In the genomic region with DNA sequence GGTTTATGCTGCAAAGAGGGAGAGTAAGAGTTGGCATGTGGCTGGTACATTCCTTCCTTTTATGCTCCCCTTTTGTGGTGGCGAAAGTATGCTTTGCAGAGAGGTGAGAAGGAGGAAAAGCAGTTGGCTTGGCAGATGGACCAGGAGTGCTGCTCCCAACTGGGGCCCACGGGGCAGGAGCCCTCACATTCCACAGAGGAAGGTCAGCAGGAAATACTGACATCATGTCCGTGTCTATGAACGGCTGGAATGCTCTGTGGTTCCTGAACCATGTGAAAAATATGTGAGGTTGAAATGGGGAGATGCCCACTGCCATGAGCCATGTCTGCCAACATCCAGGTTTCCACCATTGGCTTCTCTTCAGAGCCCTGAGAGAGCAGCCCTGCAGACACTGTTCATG, we compare ENCODE assay signal across 11 cellular contexts. TPM values are rescaled to one million over a fixed set of nuclear protein-coding genes. Genes with fewer than 3 reads are reported as not detected.
DNase-seq lines count a peak whose midpoint lies in the region; ATAC-seq, FAIRE-seq and TF ChIP-seq lines count a peak whose summit lies in the region.
"Had no signal": no experiment of that assay in that cellular context is flagged by ENCODE, and none has a peak within 500 bp of the region (broad histone marks: within the 10 kb centered on the region; RNA-seq: fewer than 3 reads in every experiment).

No MANE protein-coding gene starts in this region.

- POLR2A ChIA-PET in HepG2 (lab: Yijun Ruan, JAX): no interaction called here

- H3K9ac ChIP-seq in HepG2 (ENCODE audit: insufficient read depth, low read depth, low read length) (no peak overlapping the region), keratinocyte (ENCODE audit: control insufficient read depth, extremely low read depth, insufficient read depth, low read length) (peak overlapping the region; percentile 52)

- no peak for TF ChIP-seq RAD21 in HepG2 (CRISPR knock-in tag; IDR thresholded peaks at IDR 0.05)

- dilution Hi-C loops in keratinocyte (cut with MboI; ENCODE audit: extremely low pct_ligation_motif_present, low sequenced_read_pairs): no loop called here

- no peak for TF ChIP-seq POLR2A in HepG2 (IDR thresholded peaks at IDR 0.05; ENCODE audit: insufficient read depth in 1 of 2, low read depth in 2 of 2, low read length in 2 of 2)
- no peak for TF ChIP-seq POLR2A in right lobe of liver (IDR thresholded peaks at IDR 0.05)

- in situ Hi-C loops in HepG2 (cut with HindIII; ENCODE audit: extremely low pct_ligation_motif_present, low pct_unique_long_range_greater_than_20kb) (no loop called here), astrocyte of the spinal cord (cut with HindIII; ENCODE audit: low sequenced_read_pairs) (no loop called here)

- TF ChIP-seq CTCF in HepG2 (CRISPR knock-in tag; IDR thresholded peaks at IDR 0.05) (no peak), right lobe of liver (IDR thresholded peaks at IDR 0.05) (no peak), astrocyte of the spinal cord (IDR thresholded peaks at IDR 0.05; ENCODE audit: low read depth, low read length) (no peak), keratinocyte (optimal IDR thresholded peaks at IDR 0.05 in 1 of 3, IDR thresholded peaks at IDR 0.05 in 1 of 3, conservative IDR thresholded peaks at IDR 0.05 in 1 of 3; ENCODE audit: extremely low read depth in 1 of 3, insufficient read depth in 2 of 3, low read length in 3 of 3) (no peak)

- FAIRE-seq in HepG2 (lab: Jason Lieb, UNC) (no peak), keratinocyte (lab: Jason Lieb, UNC) (peak; percentile 100)

- H3K36me3 ChIP-seq in HepG2 (replicated peaks in 1 of 2; ENCODE audit: control insufficient read depth in 1 of 2, insufficient read depth in 2 of 2, low read length in 2 of 2): no peaks in the 10 kb centered on the region
- H3K36me3 ChIP-seq in right lobe of liver: no peaks in the 10 kb centered on the region
- no peaks in the 10 kb centered on the region for H3K36me3 ChIP-seq in keratinocyte (ENCODE audit: control insufficient read depth in 2 of 2, extremely low read depth in 1 of 2, insufficient read depth in 2 of 2, low read length in 2 of 2)
- H3K36me3 ChIP-seq: cardiac muscle cell had no signal

- H3K4me1 ChIP-seq in HepG2 (ENCODE audit: insufficient read depth, low read length) (no peaks in the 10 kb centered on the region), right lobe of liver (no peaks in the 10 kb centered on the region), keratinocyte (ENCODE audit: control insufficient read depth, extremely low read depth, insufficient read depth, low read length) (peaks cover 28% of the 10 kb centered on the region)

- TF ChIP-seq EP300 in HepG2 (IDR thresholded peaks at IDR 0.05; ENCODE audit: low read depth in 2 of 2, low read length in 2 of 2): no peak
- TF ChIP-seq EP300 in HepG2 (CRISPR knock-in tag; IDR thresholded peaks at IDR 0.05; ENCODE audit: borderline replicate concordance): no peak

- H4K20me1 ChIP-seq in HepG2 (ENCODE audit: insufficient read depth, low read length) (no peaks in the 10 kb centered on the region), keratinocyte (ENCODE audit: control insufficient read depth, extremely low read depth, insufficient read depth, low read length) (no peaks in the 10 kb centered on the region)

- H3K4me2 ChIP-seq in HepG2 (ENCODE audit: low read depth, low read length) (no peak overlapping the region), keratinocyte (ENCODE audit: control insufficient read depth, extremely low read depth, insufficient read depth, low read depth, low read length) (peak overlapping the region; percentile 49)

- H3K9me1 ChIP-seq in keratinocyte (ENCODE audit: control insufficient read depth, extremely low read depth, insufficient read depth, low read length): no peaks in the 10 kb centered on the region

- ATAC-seq in HepG2: no peak
- ATAC-seq in right lobe of liver: no peak
- no peak for ATAC-seq in GM21447 (IDR thresholded peaks at IDR 0.05; ENCODE audit: unreplicated experiment)

- DNase-seq in HepG2 (ENCODE audit: low spot score) (peak; percentile 3), right lobe of liver (no peak), astrocyte of the spinal cord (ENCODE audit: low read depth, low spot score) (peak; percentile 93), keratinocyte (ENCODE audit: low read depth, low spot score) (peak; percentile 87), Kasumi-1 (lab: John Stamatoyannopoulos, UW) (no peak), NCI-H446 (lab: John Stamatoyannopoulos, UW) (no peak), NCI-H748 treated with DMSO at 0.1 percent for 48 hours (lab: John Stamatoyannopoulos, UW) (no peak)
- DNase-seq: activated CD4-positive, alpha-beta T cell treated with anti-CD3 and anti-CD28 coated beads, Interleukin-2, amount 50 U/mL, for 1 hour; stimulated activated CD4-positive, alpha-beta T cell treated with anti-CD3 and anti-CD28 coated beads, Interleukin-15, amount 100 ng/mL, for 24 hours had no signal

- intact Hi-C loops in HepG2 (cut with micrococcal nuclease; ENCODE audit: unreplicated experiment) (no loop called here), right lobe of liver (cut with DNase I) (no loop called here)

- H3K27ac ChIP-seq in HepG2 (ENCODE audit: extremely low read length, insufficient read depth, low read length) (no peak overlapping the region), right lobe of liver (no peak overlapping the region), keratinocyte (ENCODE audit: control insufficient read depth, insufficient read depth, low read length) (peak overlapping the region; percentile 87)
- H3K27ac ChIP-seq: cardiac muscle cell had no signal

- H2AFZ ChIP-seq in HepG2 (ENCODE audit: low read length) (no peak overlapping the region), keratinocyte (ENCODE audit: control insufficient read depth, low read length) (no peak overlapping the region)

- 2% methylated on average over 4 of the region's 4 CpGs for WGBS in HepG2 (ENCODE audit: low lambda C conversion rate)
- WGBS in right lobe of liver (ENCODE audit: insufficient coverage, low coverage, low lambda C conversion rate, missing lambda C conversion rate): 34% methylated on average over 4 of the region's 4 CpGs

- BruUV-seq in HepG2 (replicated peaks; lab: Mats Ljungman, UMichigan): no TSS peak

- H3K27me3 ChIP-seq in HepG2 (ENCODE audit: control insufficient read depth in 1 of 2, insufficient read depth in 2 of 2, low read length in 2 of 2) (peaks cover 2 to 29% of the 10 kb centered on the region in 2 experiments; a peak in 4 of 5 replicates), right lobe of liver (no peaks in the 10 kb centered on the region), keratinocyte (ENCODE audit: control insufficient read depth, extremely low read depth, insufficient read depth, low read length) (no peaks in the 10 kb centered on the region)
- H3K27me3 ChIP-seq: cardiac muscle cell had no signal

- H3K9me3 ChIP-seq in HepG2 (ENCODE audit: low read length): no peaks in the 10 kb centered on the region
- no peaks in the 10 kb centered on the region for H3K9me3 ChIP-seq in right lobe of liver
- no peaks in the 10 kb centered on the region for H3K9me3 ChIP-seq in keratinocyte (ENCODE audit: control insufficient read depth, low read depth, low read length)

- H3K4me3 ChIP-seq in HepG2 (replicated peaks in 1 of 3; ENCODE audit: insufficient read depth in 1 of 3, low read depth in 2 of 3, low read length in 3 of 3) (no peak overlapping the region), right lobe of liver (no peak overlapping the region), astrocyte of the spinal cord (ENCODE audit: low read depth, low read length) (no peak overlapping the region), keratinocyte (ENCODE audit: control insufficient read depth in 2 of 3, extremely low read depth in 1 of 3, insufficient read depth in 2 of 3, low read depth in 1 of 3, low read length in 3 of 3) (peak overlapping the region in 1 of 3 experiments; percentile 31)
- H3K4me3 ChIP-seq: cardiac muscle cell had no signal

- CTCF ChIA-PET in HepG2 (lab: Yijun Ruan, JAX; ENCODE audit: low intra/inter-chr PET ratio, low total read pairs): no interaction called here

- no peaks in the 10 kb centered on the region for H3K79me2 ChIP-seq in HepG2 (ENCODE audit: insufficient read depth, low read length)
- H3K79me2 ChIP-seq in keratinocyte (ENCODE audit: control insufficient read depth, insufficient read depth, low read length): no peaks in the 10 kb centered on the region

RNA-seq across cellular contexts. Expression of a gene that starts 33.3 kb away (rescaled TPM):
- total RNA-seq in HepG2 (2016; rRNA removed; fragmentation: Illumina TruSeq; extraction: Trizol): 0.09 and 0.11 TPM in 2 replicates
- total RNA-seq in HepG2 (2016; cell fraction: cytosol; rRNA removed; fragmentation: Illumina TruSeq; extraction: Trizol; ENCODE audit: low read depth): 0.09 TPM in 1 of 2 replicates, not detected in the other
- 0.09 TPM in 1 of 2 replicates, not detected in the other for total RNA-seq in HepG2 (2016; cell fraction: insoluble cytoplasmic fraction; rRNA removed; fragmentation: Illumina TruSeq; extraction: Trizol)
- 0.19 and 0.21 TPM in 2 replicates for total RNA-seq in HepG2 (2016; cell fraction: membrane; rRNA removed; fragmentation: Illumina TruSeq; extraction: Trizol)
- total RNA-seq in HepG2 (2016; cell fraction: nucleus; rRNA removed; fragmentation: Illumina TruSeq; extraction: Trizol): 0.28 TPM in 1 of 2 replicates, not detected in the other
- polyA plus RNA-seq in HepG2 (2011; rRNA removed): 0.21 and 0.24 TPM in 2 replicates
- 0.14 and 0.34 TPM in 2 replicates for polyA plus RNA-seq in HepG2 (2011; cell fraction: cytosol; rRNA removed)
- 0.57 and 0.93 TPM in 2 replicates for polyA plus RNA-seq in HepG2 (2011; cell fraction: nucleus; rRNA removed)
- polyA plus RNA-seq in HepG2 (2012): 0.13 and 0.23 TPM in 2 replicates
- 0.05 and 0.14 TPM in 2 replicates for polyA plus RNA-seq in HepG2 (2016; cell fraction: cytosol; fragmentation: Illumina TruSeq; extraction: Trizol; ENCODE audit: low read depth)
- 0.09 and 0.13 TPM in 2 replicates for polyA plus RNA-seq in HepG2 (2016; cell fraction: insoluble cytoplasmic fraction; fragmentation: Illumina TruSeq; extraction: Trizol; ENCODE audit: low read depth)
- polyA plus RNA-seq in HepG2 (2016; cell fraction: membrane; fragmentation: Illumina TruSeq; extraction: Trizol; ENCODE audit: low read depth): 0.15 and 0.21 TPM in 2 replicates
- polyA plus RNA-seq in HepG2 (2016; cell fraction: nucleus; fragmentation: Illumina TruSeq; extraction: Trizol; ENCODE audit: insufficient read depth, low read depth): 0.52 and 0.59 TPM in 2 replicates
- 0.16 and 5.7 TPM in 2 replicates for polyA minus RNA-seq in HepG2 (2011; rRNA and poly(A)+ RNA removed; ENCODE audit: low replicate concordance)
- not detected in 2 replicates for polyA minus RNA-seq in HepG2 (2011; cell fraction: cytosol; rRNA and poly(A)+ RNA removed)
- 0.13 TPM in 1 of 2 replicates, not detected in the other for polyA minus RNA-seq in HepG2 (2011; cell fraction: nucleus; rRNA and poly(A)+ RNA removed)
- total RNA-seq in right lobe of liver: 10 to 100 TPM; 11.9 to 48.5 (median 27.2) TPM
- polyA plus RNA-seq in keratinocyte: 163 to 267 TPM (median 166 TPM) in 3 replicates
- 97.3 TPM for polyA plus RNA-seq in keratinocyte (2011; ENCODE audit: low read depth)
- polyA plus RNA-seq in keratinocyte (2011; cell fraction: cytosol; rRNA removed): 121 and 265 TPM in 2 replicates
- polyA plus RNA-seq in keratinocyte (2011; cell fraction: nucleus; rRNA removed): 353 and 513 TPM in 2 replicates
- 57.5 and 273 TPM in 2 replicates for polyA plus RNA-seq in keratinocyte (2012; ENCODE audit: low replicate concordance)
- polyA minus RNA-seq in keratinocyte: 77.0 to 179 TPM (median 83.9 TPM) in 3 replicates
- polyA minus RNA-seq in keratinocyte (2011; cell fraction: cytosol; rRNA and poly(A)+ RNA removed): 246 TPM
- 176 and 206 TPM in 2 replicates for polyA minus RNA-seq in keratinocyte (2011; cell fraction: nucleus; rRNA and poly(A)+ RNA removed)

Comparison
In these comparisons a context has a peak if more than half of its experiments do, and no peak if none do; other contexts are left out.
1. DNase-seq: peak in HepG2 (single experiment), astrocyte of the spinal cord (single experiment) and keratinocyte (single experiment); none in right lobe of liver (0 of 3), Kasumi-1 (0 of 2), NCI-H446 (0 of 2) and NCI-H748 treated with DMSO at 0.1 percent for 48 hours (single experiment).
2. RNA of a gene that starts 33.3 kb away (total RNA-seq): 11.9 to 48.5 TPM in right lobe of liver; 0.09 to 0.28 TPM in HepG2; every median in the first group is over 10 times any median in the second.